1 cellular context compared by ENCODE assay signal in the genomic region with DNA sequence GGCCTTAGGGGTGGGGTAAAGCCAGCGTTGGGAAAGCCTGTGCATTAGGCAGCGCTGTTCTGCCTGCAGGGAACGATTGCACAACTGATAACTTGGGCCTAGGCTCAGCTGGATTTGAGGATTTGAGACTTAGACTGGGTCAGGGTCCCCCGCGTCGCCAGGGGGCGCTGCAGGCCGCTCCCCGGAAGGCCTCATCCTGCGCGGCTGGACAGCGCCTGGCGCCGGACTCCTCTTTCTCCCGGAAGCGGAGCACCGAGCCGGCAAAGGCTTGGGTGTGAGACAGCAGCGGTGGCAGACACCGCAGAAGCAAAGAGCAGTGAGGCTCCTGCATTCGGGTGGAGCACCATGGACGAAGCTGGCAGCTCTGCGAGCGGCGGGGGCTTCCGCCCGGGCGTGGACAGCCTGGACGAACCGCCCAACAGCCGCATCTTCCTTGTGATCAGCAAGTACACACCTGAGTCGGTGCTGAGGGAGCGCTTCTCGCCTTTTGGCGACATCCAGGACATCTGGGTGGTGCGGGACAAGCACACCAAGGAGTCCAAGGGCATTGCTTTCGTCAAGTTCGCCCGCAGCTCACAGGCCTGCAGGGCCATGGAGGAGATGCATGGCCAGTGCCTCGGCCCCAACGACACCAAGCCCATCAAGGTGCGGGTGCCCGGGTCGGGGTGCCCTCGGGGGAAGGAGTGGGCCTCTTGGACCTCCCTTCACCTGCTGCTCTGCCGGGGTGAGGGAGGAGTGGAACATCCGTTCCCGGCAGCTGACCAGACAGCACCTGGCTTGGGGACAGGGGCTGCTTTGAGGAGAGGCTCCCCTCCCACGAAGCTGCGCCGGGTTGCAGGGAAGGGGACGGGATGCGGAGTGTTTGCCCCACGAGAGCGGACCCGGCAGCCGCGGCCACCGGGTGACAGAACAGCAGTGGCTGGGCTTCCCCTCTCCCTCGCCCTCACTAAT.
TF ChIP-seq lines count a peak whose summit lies in the region.

A gene with protein sequence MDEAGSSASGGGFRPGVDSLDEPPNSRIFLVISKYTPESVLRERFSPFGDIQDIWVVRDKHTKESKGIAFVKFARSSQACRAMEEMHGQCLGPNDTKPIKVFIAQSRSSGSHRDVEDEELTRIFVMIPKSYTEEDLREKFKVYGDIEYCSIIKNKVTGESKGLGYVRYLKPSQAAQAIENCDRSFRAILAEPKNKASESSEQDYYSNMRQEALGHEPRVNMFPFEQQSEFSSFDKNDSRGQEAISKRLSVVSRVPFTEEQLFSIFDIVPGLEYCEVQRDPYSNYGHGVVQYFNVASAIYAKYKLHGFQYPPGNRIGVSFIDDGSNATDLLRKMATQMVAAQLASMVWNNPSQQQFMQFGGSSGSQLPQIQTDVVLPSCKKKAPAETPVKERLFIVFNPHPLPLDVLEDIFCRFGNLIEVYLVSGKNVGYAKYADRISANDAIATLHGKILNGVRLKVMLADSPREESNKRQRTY (plus strand): TSS at position 236 of the 951 bp plus-strand sequence. CDS start 110 bp downstream, at position 346.

TF ChIP-seq in HCT116, 20 proteins besides CTCF, POLR2A, EP300 and RAD21 (continued from another document):
- TF ChIP-seq, protein P1, sequence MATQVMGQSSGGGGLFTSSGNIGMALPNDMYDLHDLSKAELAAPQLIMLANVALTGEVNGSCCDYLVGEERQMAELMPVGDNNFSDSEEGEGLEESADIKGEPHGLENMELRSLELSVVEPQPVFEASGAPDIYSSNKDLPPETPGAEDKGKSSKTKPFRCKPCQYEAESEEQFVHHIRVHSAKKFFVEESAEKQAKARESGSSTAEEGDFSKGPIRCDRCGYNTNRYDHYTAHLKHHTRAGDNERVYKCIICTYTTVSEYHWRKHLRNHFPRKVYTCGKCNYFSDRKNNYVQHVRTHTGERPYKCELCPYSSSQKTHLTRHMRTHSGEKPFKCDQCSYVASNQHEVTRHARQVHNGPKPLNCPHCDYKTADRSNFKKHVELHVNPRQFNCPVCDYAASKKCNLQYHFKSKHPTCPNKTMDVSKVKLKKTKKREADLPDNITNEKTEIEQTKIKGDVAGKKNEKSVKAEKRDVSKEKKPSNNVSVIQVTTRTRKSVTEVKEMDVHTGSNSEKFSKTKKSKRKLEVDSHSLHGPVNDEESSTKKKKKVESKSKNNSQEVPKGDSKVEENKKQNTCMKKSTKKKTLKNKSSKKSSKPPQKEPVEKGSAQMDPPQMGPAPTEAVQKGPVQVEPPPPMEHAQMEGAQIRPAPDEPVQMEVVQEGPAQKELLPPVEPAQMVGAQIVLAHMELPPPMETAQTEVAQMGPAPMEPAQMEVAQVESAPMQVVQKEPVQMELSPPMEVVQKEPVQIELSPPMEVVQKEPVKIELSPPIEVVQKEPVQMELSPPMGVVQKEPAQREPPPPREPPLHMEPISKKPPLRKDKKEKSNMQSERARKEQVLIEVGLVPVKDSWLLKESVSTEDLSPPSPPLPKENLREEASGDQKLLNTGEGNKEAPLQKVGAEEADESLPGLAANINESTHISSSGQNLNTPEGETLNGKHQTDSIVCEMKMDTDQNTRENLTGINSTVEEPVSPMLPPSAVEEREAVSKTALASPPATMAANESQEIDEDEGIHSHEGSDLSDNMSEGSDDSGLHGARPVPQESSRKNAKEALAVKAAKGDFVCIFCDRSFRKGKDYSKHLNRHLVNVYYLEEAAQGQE (IDR thresholded peaks at IDR 0.05; ENCODE audit: low read depth), result peak; percentile 56
- 0 out of 2 replicates have a peak, but pooled peaks have one; percentile 23 for TF ChIP-seq EGR1 (IDR thresholded peaks at IDR 0.05; ENCODE audit: low read depth)
- TF ChIP-seq ZFX (IDR thresholded peaks at IDR 0.05), result peak; percentile 87
- no peak for TF ChIP-seq EZH2phosphoT487 (IDR thresholded peaks at IDR 0.05; ENCODE audit: borderline replicate concordance)
- TF ChIP-seq CBX3 (IDR thresholded peaks at IDR 0.05; ENCODE audit: low read depth), result peak; percentile 99
- TF ChIP-seq POLR2AphosphoS5 (IDR thresholded peaks at IDR 0.05; ENCODE audit: low read depth, low read length), result peak; percentile 96
- no peak for TF ChIP-seq EZH2 (IDR thresholded peaks at IDR 0.05)
- TF ChIP-seq FOSL1 (IDR thresholded peaks at IDR 0.05; ENCODE audit: low read depth), result no peak
- TF ChIP-seq, protein P2, sequence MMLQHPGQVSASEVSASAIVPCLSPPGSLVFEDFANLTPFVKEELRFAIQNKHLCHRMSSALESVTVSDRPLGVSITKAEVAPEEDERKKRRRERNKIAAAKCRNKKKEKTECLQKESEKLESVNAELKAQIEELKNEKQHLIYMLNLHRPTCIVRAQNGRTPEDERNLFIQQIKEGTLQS (IDR thresholded peaks at IDR 0.05), result no peak
- no peak for TF ChIP-seq JUND (IDR thresholded peaks at IDR 0.05)
- TF ChIP-seq SP1 (IDR thresholded peaks at IDR 0.05; ENCODE audit: low read depth), result peak; percentile 54; the same call in 1 of the 2 replicates
- TF ChIP-seq, protein P3, sequence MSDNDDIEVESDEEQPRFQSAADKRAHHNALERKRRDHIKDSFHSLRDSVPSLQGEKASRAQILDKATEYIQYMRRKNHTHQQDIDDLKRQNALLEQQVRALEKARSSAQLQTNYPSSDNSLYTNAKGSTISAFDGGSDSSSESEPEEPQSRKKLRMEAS (IDR thresholded peaks at IDR 0.05), result peak; percentile 85
- TF ChIP-seq ZNF274 (IDR thresholded peaks at IDR 0.05; ENCODE audit: low read depth, low read length), result no peak
- TF ChIP-seq CEBPB (IDR thresholded peaks at IDR 0.05; ENCODE audit: low read depth), result peak; percentile 98
- TF ChIP-seq SIN3A (IDR thresholded peaks at IDR 0.05; ENCODE audit: low read depth), result peak; percentile 95
